ENCODE assay signal across 8 cellular contexts in the genomic region with DNA sequence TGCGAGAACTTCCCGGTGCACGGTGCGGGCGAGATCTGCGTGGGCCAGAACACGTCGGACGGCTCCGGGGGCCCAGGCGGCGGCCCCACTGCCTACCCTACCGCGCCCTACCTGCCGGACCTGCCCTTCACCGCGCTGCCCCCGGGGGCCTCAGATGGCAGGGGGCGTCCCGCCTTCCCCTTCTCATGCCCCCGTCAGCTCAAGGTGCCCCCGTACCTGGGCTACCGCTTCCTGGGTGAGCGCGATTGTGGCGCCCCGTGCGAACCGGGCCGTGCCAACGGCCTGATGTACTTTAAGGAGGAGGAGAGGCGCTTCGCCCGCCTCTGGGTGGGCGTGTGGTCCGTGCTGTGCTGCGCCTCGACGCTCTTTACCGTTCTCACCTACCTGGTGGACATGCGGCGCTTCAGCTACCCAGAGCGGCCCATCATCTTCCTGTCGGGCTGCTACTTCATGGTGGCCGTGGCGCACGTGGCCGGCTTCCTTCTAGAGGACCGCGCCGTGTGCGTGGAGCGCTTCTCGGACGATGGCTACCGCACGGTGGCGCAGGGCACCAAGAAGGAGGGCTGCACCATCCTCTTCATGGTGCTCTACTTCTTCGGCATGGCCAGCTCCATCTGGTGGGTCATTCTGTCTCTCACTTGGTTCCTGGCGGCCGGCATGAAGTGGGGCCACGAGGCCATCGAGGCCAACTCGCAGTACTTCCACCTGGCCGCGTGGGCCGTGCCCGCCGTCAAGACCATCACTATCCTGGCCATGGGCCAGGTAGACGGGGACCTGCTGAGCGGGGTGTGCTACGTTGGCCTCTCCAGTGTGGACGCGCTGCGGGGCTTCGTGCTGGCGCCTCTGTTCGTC. TPM values are rescaled to one million over a fixed set of nuclear protein-coding genes. Genes with fewer than 3 reads are reported as not detected.
DNase-seq lines count a peak whose midpoint lies in the region; ATAC-seq and TF ChIP-seq lines count a peak whose summit lies in the region.

No MANE protein-coding gene starts in this region.

- peaks cover 0 to 5% of the 10 kb centered on the region in 2 donors for H3K9me3 ChIP-seq in esophagus (ENCODE audit: control insufficient read depth in 2 of 2, insufficient read depth in 1 of 2, low read depth in 1 of 2, low read length in 1 of 2)
- no peaks in the 10 kb centered on the region for H3K9me3 ChIP-seq in aorta (ENCODE audit: control insufficient read depth, low read length)

- intact Hi-C loops in aorta (cut with DNase I): loop anchor here (5.0 kb wide), 1 partner anchor 238 kb away; no protein-coding TSS in a partner anchor

- H3K36me3 ChIP-seq in esophagus (ENCODE audit: control insufficient read depth in 2 of 2, insufficient read depth in 2 of 2, low read length in 1 of 2): no peaks in the 10 kb centered on the region
- H3K36me3 ChIP-seq in aorta (ENCODE audit: control insufficient read depth in 1 of 2, insufficient read depth in 2 of 2, low read length in 1 of 2): no peaks in the 10 kb centered on the region

- TF ChIP-seq CTCF in GM12874 (IDR thresholded peaks at IDR 0.05; ENCODE audit: insufficient read depth, low read depth, low read length): peak; percentile 28; the same call in 1 of the 2 replicates
- TF ChIP-seq CTCF in WI38 (IDR thresholded peaks at IDR 0.05; ENCODE audit: low read depth, low read length): peak; percentile 64

- ATAC-seq in aorta (ENCODE audit: low FRiP score) (peak; percentile 52), HG03378 (IDR thresholded peaks at IDR 0.05; ENCODE audit: unreplicated experiment) (no peak)

- H3K27ac ChIP-seq in esophagus (ENCODE audit: low read depth in 2 of 2, low read length in 1 of 2): peak overlapping the region; percentile 92 to 99
- no peak overlapping the region for H3K27ac ChIP-seq in aorta (ENCODE audit: low read depth in 1 of 2, low read length in 2 of 2)

- H3K27me3 ChIP-seq in esophagus (ENCODE audit: control insufficient read depth in 1 of 2, insufficient read depth in 2 of 2, low read length in 2 of 2): no peaks in the 10 kb centered on the region
- no peaks in the 10 kb centered on the region for H3K27me3 ChIP-seq in aorta (ENCODE audit: control insufficient read depth in 1 of 2, insufficient read depth in 2 of 2, low read length in 1 of 2)

- H3K4me3 ChIP-seq in WI38 (ENCODE audit: low read depth, low read length) (peak overlapping the region; percentile 93), esophagus (ENCODE audit: low read depth in 1 of 2, low read length in 2 of 2) (peak overlapping the region; percentile 68 to 77), aorta (ENCODE audit: low read length in 2 of 2) (peak overlapping the region; percentile 53 to 76)

- WGBS in esophagus, 2 donors: 14 to 17% methylated on average over 76 to 78 of the region's 78 CpGs
- 18 to 19% methylated on average over 72 to 78 of the region's 78 CpGs for WGBS in aorta, 2 donors

- peak; percentile 29 for DNase-seq in myocyte (ENCODE audit: low read depth)
- DNase-seq in aorta: peak; percentile 73 to 91
- DNase-seq in NCI-H1048 (lab: John Stamatoyannopoulos, UW): no peak
- no peak for DNase-seq in kidney glomerular epithelial cell (lab: John Stamatoyannopoulos, UW)

- peaks cover 0 to 14% of the 10 kb centered on the region in 2 donors for H3K4me1 ChIP-seq in esophagus (ENCODE audit: control insufficient read depth in 2 of 2, insufficient read depth in 2 of 2, low read length in 1 of 2)
- no peaks in the 10 kb centered on the region for H3K4me1 ChIP-seq in aorta (ENCODE audit: control insufficient read depth in 1 of 2, insufficient read depth in 2 of 2, low read length in 2 of 2)

RNA-seq across cellular contexts. Expression of gene FZD7, which starts 1.7 kb away (rescaled TPM):
- polyA plus RNA-seq in esophagus (1 to 10 TPM; 2.7 to 5.7 TPM), aorta (1 to 10 TPM; 4.4 to 4.8 TPM)
- total RNA-seq in myocyte (9.8 and 22.7 TPM in 2 replicates), aorta (10 to 100 TPM; 19.0 to 24.3 TPM)
- polyA plus RNA-seq in myocyte (2012): 12.6 TPM

RNA-seq across cellular contexts. Expression of gene KIAA2012, which starts 37.7 kb away (rescaled TPM):
- not detected for polyA plus RNA-seq in esophagus
- total RNA-seq in myocyte: not detected in 2 replicates
- polyA plus RNA-seq in myocyte (2012): 0.03 TPM
- total RNA-seq in aorta: not detected
- not detected for polyA plus RNA-seq in aorta

Comparison
In these comparisons a context has a peak if more than half of its experiments do, and no peak if none do; other contexts are left out.
1. H3K27ac ChIP-seq: peak in esophagus (2 of 2); none in aorta (0 of 2).
2. DNase-seq: peak in myocyte (single experiment) and aorta (2 of 2); none in NCI-H1048 (single experiment) and kidney glomerular epithelial cell (single experiment).
3. Peak in every context shown above with its lines, with median percentiles within 50 percentile points of each other: H3K4me3 ChIP-seq.